12 cellular contexts compared by ENCODE assay signal in genomic region chr5:107806705-107807104, GRCh38.
A peak's percentile ranks its signal among the peaks of the same experiment; 100 is the strongest.
DNase-seq lines count a peak whose midpoint lies in the region; ATAC-seq, FAIRE-seq and TF ChIP-seq lines count a peak whose summit lies in the region.
"Had no signal": no experiment of that assay in that cellular context is flagged by ENCODE, and none has a peak within 500 bp of the region (broad histone marks: within the 10 kb centered on the region; RNA-seq: fewer than 3 reads in every experiment).

No MANE protein-coding gene starts in this region.

- H3K36me3 ChIP-seq in MG63 (no peaks in the 10 kb centered on the region), lung (ENCODE audit: control insufficient read depth in 2 of 2, insufficient read depth in 2 of 2, low read length in 2 of 2) (no peaks in the 10 kb centered on the region)
- H3K36me3 ChIP-seq: BLaER1 had no signal

- no peak for FAIRE-seq in D721Med (lab: Jason Lieb, UNC)

- peak; percentile 72 for DNase-seq in Daoy (ENCODE audit: low read depth)
- peak; percentile 68 for DNase-seq in MG63
- DNase-seq in astrocyte of the hippocampus (ENCODE audit: low read depth, low spot score): peak; percentile 69
- DNase-seq in lung (ENCODE audit: low spot score): no peak
- no peak for DNase-seq in ureter (ENCODE audit: low spot score)
- DNase-seq in D721Med (ENCODE audit: insufficient read length, low spot score): no peak
- DNase-seq in Kasumi-1 (lab: John Stamatoyannopoulos, UW): no peak
- DNase-seq: activated CD4-positive, CD25-positive, alpha-beta regulatory T cell; left cardiac atrium; Right ventricle myocardium superior had no signal

- ATAC-seq in lung (ENCODE audit: insufficient read depth, low FRiP score) (peak; percentile 54), HG02798 (IDR thresholded peaks at IDR 0.05; ENCODE audit: poor library complexity, unreplicated experiment) (no peak)

- TF ChIP-seq CTCF in lung (IDR thresholded peaks at IDR 0.05; ENCODE audit: control extremely low read depth, extremely low read depth) (no peak), D721Med (IDR thresholded peaks at IDR 0.05; ENCODE audit: insufficient read depth, missing control alignments) (no peak)

- no peak overlapping the region for H3K27ac ChIP-seq in lung (ENCODE audit: low read depth in 1 of 2, low read length in 1 of 2)
- H3K27ac ChIP-seq: BLaER1 had no signal

- H3K4me3 ChIP-seq in MG63 (no peak overlapping the region), lung (no peak overlapping the region)
- H3K4me3 ChIP-seq: BLaER1 had no signal

- H3K27me3 ChIP-seq in MG63 (no peaks in the 10 kb centered on the region), lung (ENCODE audit: control insufficient read depth, insufficient read depth) (no peaks in the 10 kb centered on the region)
- H3K27me3 ChIP-seq: BLaER1 had no signal

- peaks cover 0 to 2% of the 10 kb centered on the region in 2 donors for H3K4me1 ChIP-seq in lung (ENCODE audit: control insufficient read depth in 2 of 2, insufficient read depth in 2 of 2, low read length in 2 of 2)

- WGBS in lung, 2 donors: 89 to 92% methylated on average over 1 of the region's 1 CpG

- no peaks in the 10 kb centered on the region for H3K9me3 ChIP-seq in MG63
- no peaks in the 10 kb centered on the region for H3K9me3 ChIP-seq in lung (ENCODE audit: control insufficient read depth in 2 of 2, insufficient read depth in 1 of 2, low read length in 1 of 2)
- H3K9me3 ChIP-seq: BLaER1 had no signal

Comparison
In these comparisons a context has a peak if more than half of its experiments do, and no peak if none do; other contexts are left out.
1. DNase-seq: peak in Daoy (single experiment), MG63 (single experiment) and astrocyte of the hippocampus (single experiment); none in lung (single experiment), ureter (single experiment), D721Med (single experiment) and Kasumi-1 (0 of 2).